ENCODE assay signal across 8 cellular contexts in the genomic region with DNA sequence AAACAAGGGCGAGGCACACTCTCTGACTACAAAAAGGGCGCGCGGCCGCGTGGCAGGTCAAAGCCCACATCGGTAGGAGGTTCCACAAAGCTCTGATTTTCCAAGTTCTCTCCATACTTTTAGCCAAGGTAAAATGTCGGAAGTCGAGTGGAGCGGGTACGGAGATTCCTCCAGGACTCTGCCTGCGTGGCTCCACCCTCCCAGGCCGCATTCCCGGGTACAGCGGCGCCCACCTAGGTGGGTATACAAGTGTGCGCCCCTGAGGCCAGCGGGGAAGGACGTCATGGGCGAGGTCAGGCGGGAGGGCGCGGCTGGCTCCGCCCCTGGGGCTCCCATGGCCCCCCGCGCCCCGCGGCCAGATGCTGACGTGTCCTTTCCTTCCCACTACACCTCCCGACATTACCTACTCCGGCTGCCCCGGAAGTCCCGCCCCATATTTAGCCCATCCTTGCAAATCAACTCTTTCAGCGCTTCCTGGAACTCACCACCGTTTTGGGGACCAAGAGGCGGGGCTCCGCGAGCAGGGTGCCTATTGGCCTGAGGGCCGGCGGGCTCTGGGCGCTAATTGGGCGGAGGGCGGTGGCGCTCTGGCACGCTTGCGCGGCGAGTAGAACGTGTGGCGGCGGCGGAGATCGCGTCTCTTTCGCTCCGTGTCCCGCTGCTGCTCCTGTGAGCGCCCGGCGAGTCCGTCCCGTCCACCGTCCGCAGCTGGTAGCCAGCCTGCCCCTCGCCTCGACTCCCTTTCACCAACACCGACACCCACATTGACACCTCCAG. TPM values are rescaled to one million over a fixed set of nuclear protein-coding genes. Genes with fewer than 3 reads are reported as not detected.
DNase-seq lines count a peak whose midpoint lies in the region; ATAC-seq and TF ChIP-seq lines count a peak whose summit lies in the region.

A gene (plus strand): TSS at position 639 of the 777 bp plus-strand sequence. CDS start 180 bp downstream, outside the sequence.

- POLR2A ChIA-PET in RWPE1 (lab: Yijun Ruan, JAX; ENCODE audit: low non-redundant PET) = interaction anchor here (0.6 kb wide), 1 partner anchor 20 kb away, joined by 3 read pairs; no protein-coding TSS in a partner anchor

- ATAC-seq in activated T-helper 17 cell treated with anti-CD3 and anti-CD28 coated beads, Interleukin-2, amount 50 U/mL, for 72 hours (replicated peaks) = peak; percentile 95
- peak; percentile 90 for ATAC-seq in naive B cell (ENCODE audit: low read depth in 2 of 2)
- ATAC-seq in stimulated activated naive B cell treated with anti-CD40 and anti-IgM and Interleukin-4, amounts not matched to agents 10 μg/mL and 1 μg/mL and 100 μg/mL, for 72 hours (replicated peaks) = peak; percentile 93 to 94

- H3K4me3 Mint-ChIP-seq in activated T-helper 17 cell treated with anti-CD3 and anti-CD28 coated beads, Interleukin-2, amount 50 U/mL, for 72 hours = no peak within 1 kb of the TSS
- peak within 1 kb of the TSS in 3 of 8 donors; percentile 98 to 99 (median 99) for H3K4me3 Mint-ChIP-seq in naive B cell
- peak within 1 kb of the TSS; percentile 95 to 99 for H3K4me3 Mint-ChIP-seq in stimulated activated naive B cell treated with anti-CD40 and anti-IgM and Interleukin-4, amounts not matched to agents 10 μg/mL and 1 μg/mL and 100 μg/mL, for 72 hours

- no peaks in the 10 kb centered on the region for H3K9me3 Mint-ChIP-seq in activated T-helper 17 cell treated with anti-CD3 and anti-CD28 coated beads, Interleukin-2, amount 50 U/mL, for 72 hours
- no peaks in the 10 kb centered on the region for H3K9me3 Mint-ChIP-seq in naive B cell
- no peaks in the 10 kb centered on the region for H3K9me3 Mint-ChIP-seq in stimulated activated naive B cell treated with anti-CD40 and anti-IgM and Interleukin-4, amounts not matched to agents 10 μg/mL and 1 μg/mL and 100 μg/mL, for 72 hours

- H3K27ac Mint-ChIP-seq in activated T-helper 17 cell treated with anti-CD3 and anti-CD28 coated beads, Interleukin-2, amount 50 U/mL, for 72 hours = no peak within 1 kb of the TSS
- peak within 1 kb of the TSS in 5 of 6 donors; percentile 94 to 100 (median 99) for H3K27ac Mint-ChIP-seq in naive B cell
- H3K27ac Mint-ChIP-seq in stimulated activated naive B cell treated with anti-CD40 and anti-IgM and Interleukin-4, amounts not matched to agents 10 μg/mL and 1 μg/mL and 100 μg/mL, for 72 hours = peak within 1 kb of the TSS; percentile 99

- TF ChIP-seq CTCF in LNCaP clone FGC (IDR thresholded peaks at IDR 0.05; ENCODE audit: control insufficient read depth, extremely low read depth, insufficient read depth) (no peak), RWPE1 (conservative IDR thresholded peaks at IDR 0.05; ENCODE audit: low read depth) (no peak)

- H3K27ac ChIP-seq in RWPE1 = peak within 1 kb of the TSS; percentile 84

- CTCF ChIA-PET in RWPE1 (lab: Yijun Ruan, JAX) = no interaction called here

- H3K27me3 Mint-ChIP-seq in activated T-helper 17 cell treated with anti-CD3 and anti-CD28 coated beads, Interleukin-2, amount 50 U/mL, for 72 hours = no peaks in the 10 kb centered on the region
- H3K27me3 Mint-ChIP-seq in naive B cell = peaks cover 0 to 4% (median 0%) of the 10 kb centered on the region in 3 donors
- peaks cover 0 to 3% of the 10 kb centered on the region in 2 donors for H3K27me3 Mint-ChIP-seq in stimulated activated naive B cell treated with anti-CD40 and anti-IgM and Interleukin-4, amounts not matched to agents 10 μg/mL and 1 μg/mL and 100 μg/mL, for 72 hours

- H3K4me3 ChIP-seq in LNCaP clone FGC (ENCODE audit: low read depth, low read length) = peak within 1 kb of the TSS; percentile 99

- peak; percentile 100 for DNase-seq in Daoy (ENCODE audit: low read depth)
- peak; percentile 93 for DNase-seq in GOT3 (lab: John Stamatoyannopoulos, UW)
- peak; percentile 98 for DNase-seq in LNCaP clone FGC (ENCODE audit: low read depth)
- peak; percentile 98 for DNase-seq in RWPE1 (ENCODE audit: low spot score)
- peak; percentile 98 for DNase-seq in fibroblast of gingiva (ENCODE audit: low read depth)
- DNase-seq in naive B cell = peak; percentile 99
- peak; percentile 99 for DNase-seq in stimulated activated naive B cell treated with anti-CD40 and anti-IgM and Interleukin-4, amounts not matched to agents 10 μg/mL and 1 μg/mL and 100 μg/mL, for 72 hours

- H3K36me3 Mint-ChIP-seq in activated T-helper 17 cell treated with anti-CD3 and anti-CD28 coated beads, Interleukin-2, amount 50 U/mL, for 72 hours (ENCODE audit: low read depth) = peaks cover 54% of the 10 kb centered on the region
- H3K36me3 Mint-ChIP-seq in naive B cell = no peaks in the 10 kb centered on the region
- H3K36me3 Mint-ChIP-seq in stimulated activated naive B cell treated with anti-CD40 and anti-IgM and Interleukin-4, amounts not matched to agents 10 μg/mL and 1 μg/mL and 100 μg/mL, for 72 hours = peaks cover 18 to 34% of the 10 kb centered on the region in 2 donors

- H3K4me1 Mint-ChIP-seq in activated T-helper 17 cell treated with anti-CD3 and anti-CD28 coated beads, Interleukin-2, amount 50 U/mL, for 72 hours = peaks cover 22% of the 10 kb centered on the region
- H3K4me1 Mint-ChIP-seq in naive B cell = peaks cover 45 to 58% (median 52%) of the 10 kb centered on the region in 3 donors
- peaks cover 23 to 26% of the 10 kb centered on the region in 2 donors for H3K4me1 Mint-ChIP-seq in stimulated activated naive B cell treated with anti-CD40 and anti-IgM and Interleukin-4, amounts not matched to agents 10 μg/mL and 1 μg/mL and 100 μg/mL, for 72 hours

RNA-seq across cellular contexts. Expression of the gene that starts here (rescaled TPM):
- total RNA-seq in Daoy (2014; rRNA removed; shearing (Covaris generic)) = 228 and 229 TPM in 2 replicates
- total RNA-seq in activated T-helper 17 cell treated with anti-CD3 and anti-CD28 coated beads, Interleukin-2, amount 50 U/mL, for 72 hours = 100 to 1,000 TPM; 246 to 256 TPM
- polyA plus RNA-seq in naive B cell (ENCODE audit: low read depth in 6 of 6) = 10 to 100 TPM; 50.6 to 83.1 (median 74.2) TPM

Comparison
In these comparisons a context has a peak if more than half of its experiments do, and no peak if none do; other contexts are left out.
1. Peak in every context shown above with its lines: DNase-seq, ATAC-seq, H3K4me3 ChIP-seq and H3K27ac ChIP-seq.